9 cellular contexts compared by ENCODE assay signal in the genomic region with DNA sequence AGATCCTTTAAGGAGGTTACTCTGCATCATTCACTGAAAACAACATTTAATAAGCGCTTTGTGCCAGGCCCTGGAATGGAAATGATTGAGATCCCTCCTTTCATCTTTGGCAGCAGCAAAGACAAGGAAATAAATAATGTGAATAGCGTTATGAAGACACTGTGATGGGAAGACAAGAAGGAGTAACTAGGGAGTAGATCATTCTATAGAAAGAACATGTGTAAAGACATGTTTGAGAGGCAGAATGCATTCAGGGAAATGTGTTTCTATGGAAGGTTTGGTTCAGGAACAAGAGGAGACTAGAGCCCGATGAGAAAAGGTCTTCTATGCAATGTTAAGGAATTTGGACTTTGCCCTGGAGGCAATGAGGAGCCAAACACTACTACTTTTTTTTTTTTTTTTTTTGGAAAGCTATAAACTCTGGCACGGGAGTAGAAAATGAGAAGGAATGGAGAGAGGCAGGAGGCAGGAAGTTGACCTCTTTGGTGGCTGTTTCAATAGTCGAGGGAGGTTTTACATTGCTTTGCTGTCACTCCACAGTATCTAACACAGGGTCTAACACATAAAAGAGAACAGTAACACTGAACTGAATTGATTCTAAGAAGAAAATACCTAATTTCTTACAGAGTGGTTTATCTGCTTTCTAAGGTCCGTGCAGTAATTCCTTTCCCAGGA. TPM values are rescaled to one million over a fixed set of nuclear protein-coding genes. Genes with fewer than 3 reads are reported as not detected.
A peak's percentile ranks its signal among the peaks of the same experiment; 100 is the strongest.
DNase-seq lines count a peak whose midpoint lies in the region; ATAC-seq, FAIRE-seq and TF ChIP-seq lines count a peak whose summit lies in the region.
"Had no signal": no experiment of that assay in that cellular context is flagged by ENCODE, and none has a peak within 500 bp of the region (broad histone marks: within the 10 kb centered on the region; RNA-seq: fewer than 3 reads in every experiment).

No MANE protein-coding gene starts in this region.

- TF ChIP-seq CTCF in H1 (IDR thresholded peaks at IDR 0.05; ENCODE audit: control extremely low read depth in 1 of 3, insufficient read depth in 1 of 3, low read depth in 1 of 3, low read length in 3 of 3) (no peak), vagina (IDR thresholded peaks at IDR 0.05) (no peak)

- H3K23ac ChIP-seq in H1 (ENCODE audit: insufficient read length) = no peak overlapping the region

- H2BK15ac ChIP-seq in H1 (ENCODE audit: low read length) = no peak overlapping the region

- no peak overlapping the region for H2BK5ac ChIP-seq in H1 (ENCODE audit: low read depth, low read length)

- H3K27ac ChIP-seq in H1 (ENCODE audit: low read depth, low read length) = no peak overlapping the region
- H3K27ac ChIP-seq in vagina = peak overlapping the region; percentile 64

- H3K27me3 ChIP-seq in H1 (replicated peaks in 1 of 4; ENCODE audit: control insufficient read depth in 3 of 4, extremely low read depth in 1 of 4, insufficient read depth in 3 of 4, low read length in 3 of 4) = no peaks in the 10 kb centered on the region
- H3K27me3 ChIP-seq in vagina = no peaks in the 10 kb centered on the region

- H3K9me3 ChIP-seq in H1 (ENCODE audit: insufficient read depth in 2 of 2, low read depth in 1 of 2, low read length in 1 of 2) (no peaks in the 10 kb centered on the region), vagina (no peaks in the 10 kb centered on the region)

- no peak overlapping the region for H2AFZ ChIP-seq in H1 (ENCODE audit: low read length)

- H4K8ac ChIP-seq in H1 (ENCODE audit: extremely low read depth, insufficient read depth, low read length) = no peak overlapping the region

- H3K56ac ChIP-seq in H1 (replicated peaks; ENCODE audit: insufficient read length, low read depth, low read length) = no peak overlapping the region

- peaks cover 4 to 93% of the 10 kb centered on the region in 2 experiments; a peak in 3 of 4 replicates for H3K79me2 ChIP-seq in H1 (ENCODE audit: control insufficient read depth in 1 of 2, insufficient read depth in 2 of 2, low read length in 2 of 2)

- TF ChIP-seq RAD21 in H1 (IDR thresholded peaks at IDR 0.05 in 1 of 2, conservative IDR thresholded peaks at IDR 0.05 in 1 of 2; ENCODE audit: low read depth in 2 of 2, low read length in 2 of 2) = no peak

- no peak for FAIRE-seq in H1 (lab: Jason Lieb, UNC)

- H2BK12ac ChIP-seq in H1 (ENCODE audit: low read depth, low read length) = no peak overlapping the region

- H3K9ac ChIP-seq in H1 (replicated peaks in 1 of 4; ENCODE audit: extremely low read depth in 1 of 4, low read depth in 3 of 4, low read length in 3 of 4) = no peak overlapping the region

- peak; percentile 75 for ATAC-seq in left lobe of liver

- TF ChIP-seq POLR2A in H1 (IDR thresholded peaks at IDR 0.05; ENCODE audit: control extremely low read depth in 1 of 2, low read depth in 2 of 2, low read length in 2 of 2) (no peak), vagina (IDR thresholded peaks at IDR 0.05) (no peak)

- POLR2A ChIA-PET in H1 (lab: Charles Lee; ENCODE audit: partially characterized antibody) = interaction anchor here (1.4 kb wide), 1 partner anchor 46 kb away, joined by 4 read pairs; a partner anchor contains a TSS

- no peak for TF ChIP-seq EP300 in H1 (IDR thresholded peaks at IDR 0.05; ENCODE audit: borderline replicate concordance in 1 of 2, low read depth in 2 of 2, low read length in 2 of 2)

- peak; percentile 54 for DNase-seq in HuH-7.5 (ENCODE audit: low spot score)
- no peak for DNase-seq in H1 (ENCODE audit: low read depth in 1 of 2, low spot score in 2 of 2)
- no peak for DNase-seq in left lobe of liver (ENCODE audit: low spot score)
- DNase-seq in vagina (ENCODE audit: extremely low spot score in 2 of 2) = no peak
- no peak for DNase-seq in NCI-H82 treated with DMSO at 0.1 percent for 48 hours (lab: John Stamatoyannopoulos, UW; ENCODE audit: unreplicated experiment)
- no peak for DNase-seq in KBM-7
- DNase-seq in HUDEP-2 (lab: John Stamatoyannopoulos, UW; ENCODE audit: unreplicated experiment in 76 of 76) = no peak
- DNase-seq: activated naive CD8-positive, alpha-beta T cell treated with anti-CD3 and anti-CD28 coated beads, Interleukin-2, amount 10 ng/mL, durations not matched to agents 7 days and 5 days had no signal

- H4K5ac ChIP-seq in H1 (ENCODE audit: insufficient read length, low read depth, low read length) = no peak overlapping the region

- WGBS in H1 (ENCODE audit: extremely low coverage in 1 of 2, insufficient coverage in 1 of 2, insufficient read length in 1 of 2, insufficient replicate concordance in 2 of 2, low coverage in 1 of 2, low lambda C conversion rate in 2 of 2, missing lambda C conversion rate in 1 of 2), 2 experiments = 61% methylated on average over 6 of the region's 6 CpGs; no CpG with 5 or more reads in 1 of the 2 experiments

- peak overlapping the region; percentile 12 to 29; a peak in 3 of 4 replicates for H3K4me2 ChIP-seq in H1 (ENCODE audit: insufficient read depth in 1 of 2, low read depth in 2 of 2, low read length in 2 of 2)

- H4K20me1 ChIP-seq in H1 (replicated peaks in 1 of 2; ENCODE audit: control insufficient read depth in 1 of 2, insufficient read depth in 2 of 2, low read length in 2 of 2) = peaks cover 2 to 4% of the 10 kb centered on the region in 2 experiments

- no peak overlapping the region for H2AK5ac ChIP-seq in H1 (ENCODE audit: low read depth, low read length)

- no peak overlapping the region for H4K91ac ChIP-seq in H1 (replicated peaks; ENCODE audit: insufficient read length, low read length)

- CTCF ChIA-PET in H1 (lab: Charles Lee; ENCODE audit: partially characterized antibody) = interaction anchor here (0.6 to 1.5 kb wide), 2 partner anchors 17 to 39 kb away, joined by 3 to 7 read pairs; no protein-coding TSS in a partner anchor

- H3K36me3 ChIP-seq in H1 (ENCODE audit: control insufficient read depth in 2 of 4, insufficient read depth in 4 of 4, low read length in 3 of 4) (no peaks in the 10 kb centered on the region), vagina (no peaks in the 10 kb centered on the region)

- in situ Hi-C loops in KBM-7 (cut with MboI; ENCODE audit: low pct_unique_long_range_greater_than_20kb, low sequenced_read_pairs) = no loop called here

- no peak overlapping the region for H3K18ac ChIP-seq in H1 (ENCODE audit: extremely low read depth, low read length)

- no peak overlapping the region for H2BK120ac ChIP-seq in H1 (replicated peaks; ENCODE audit: low read depth, low read length)

- intact Hi-C loops in vagina (cut with DNase I) = no loop called here

- no peak overlapping the region for H3K4ac ChIP-seq in H1 (replicated peaks; ENCODE audit: insufficient read length, low read depth, low read length)

- H3K14ac ChIP-seq in H1 (ENCODE audit: insufficient read length) = no peak overlapping the region

- H3K4me3 ChIP-seq in H1 (ENCODE audit: extremely low read depth in 1 of 4, insufficient read depth in 2 of 4, low read depth in 3 of 4, low read length in 4 of 4) (peak overlapping the region in 1 of 4 experiments; percentile 30; a peak in 1 of 8 replicates), vagina (no peak overlapping the region)
- H3K4me3 ChIP-seq: lung had no signal

- peaks cover 3 to 14% (median 12%) of the 10 kb centered on the region in 4 experiments; a peak in 4 of 7 replicates for H3K4me1 ChIP-seq in H1 (replicated peaks in 1 of 4; ENCODE audit: control insufficient read depth in 3 of 4, insufficient read depth in 4 of 4, low read length in 3 of 4)
- H3K4me1 ChIP-seq in vagina = peaks cover 34% of the 10 kb centered on the region

- H3K79me1 ChIP-seq in H1 (ENCODE audit: low read depth, low read length) = peaks cover 2% of the 10 kb centered on the region; the same call in 1 of the 2 replicates

- H2BK20ac ChIP-seq in H1 (ENCODE audit: low read length) = no peak overlapping the region

- H3K23me2 ChIP-seq in H1 (ENCODE audit: low read depth, low read length) = no peaks in the 10 kb centered on the region

TF ChIP-seq in H1, 55 proteins besides CTCF, POLR2A, EP300 and RAD21:
- peak; percentile 95 for TF ChIP-seq SP1 (IDR thresholded peaks at IDR 0.05; ENCODE audit: low read depth, low read length)
- TF ChIP-seq CHD2 (IDR thresholded peaks at IDR 0.05; ENCODE audit: low read length) = no peak

RNA-seq across cellular contexts. Expression of a gene that starts 44.9 kb away (rescaled TPM):
- 23.5 and 24.5 TPM in 2 replicates for total RNA-seq in H1 (2021; fragmentation: NEBNext Ultra II Directional; extraction: Animal tissue kit (Norgen Biotek cat#: 25700))
- polyA plus RNA-seq in H1 (2011; rRNA removed) = 9.6 and 11.0 TPM in 2 replicates
- polyA plus RNA-seq in H1 (2011; cell fraction: cytosol; rRNA removed) = 10.2 TPM
- polyA plus RNA-seq in H1 (2011; cell fraction: nucleus; rRNA removed) = 19.1 TPM
- 15.1 to 16.5 TPM (median 15.9 TPM) in 4 replicates for polyA plus RNA-seq in H1 (2012, experiment 1 of 2)
- polyA plus RNA-seq in H1 (2012, experiment 2 of 2) = 6.2 TPM
- polyA plus RNA-seq in H1 (2013, experiment 1 of 2) = 13.1 TPM
- polyA plus RNA-seq in H1 (2013, experiment 2 of 2) = 12.0 TPM
- 12.4 and 15.7 TPM in 2 replicates for polyA minus RNA-seq in H1 (2011; rRNA and poly(A)+ RNA removed)
- polyA minus RNA-seq in H1 (2011; cell fraction: cytosol; rRNA and poly(A)+ RNA removed) = 6.5 TPM
- polyA minus RNA-seq in H1 (2011; cell fraction: nucleus; rRNA and poly(A)+ RNA removed) = 16.3 TPM
- total RNA-seq in left lobe of liver = 13.5 TPM
- 30.0 TPM for total RNA-seq in vagina
